15 cellular contexts compared by ENCODE assay signal in the genomic region with DNA sequence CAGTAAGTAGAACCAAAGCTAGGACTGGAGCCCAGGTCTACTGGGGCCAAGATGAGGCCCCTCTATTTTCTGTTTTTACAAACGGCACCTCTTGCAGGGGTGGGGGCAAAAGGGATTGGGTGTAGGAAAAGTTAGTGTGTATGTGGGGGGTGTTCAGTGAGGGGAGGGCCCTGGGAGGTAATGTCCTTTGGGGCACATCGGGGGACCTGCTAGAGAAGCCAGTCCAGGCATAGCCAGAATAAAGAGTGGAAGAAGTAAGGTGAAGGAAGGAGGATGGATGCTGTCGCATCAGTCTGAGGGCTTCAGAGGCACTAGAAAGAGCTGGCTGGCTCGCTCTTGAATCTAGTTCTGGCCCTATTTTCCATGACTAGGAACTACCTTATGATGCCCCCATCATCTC. TPM values are rescaled to one million over a fixed set of nuclear protein-coding genes. Genes with fewer than 3 reads are reported as not detected.
"Had no signal": no experiment of that assay in that cellular context is flagged by ENCODE, and none has a peak within 500 bp of the region (broad histone marks: within the 10 kb centered on the region; RNA-seq: fewer than 3 reads in every experiment).

No MANE protein-coding gene starts in this region.

- H3K9me3 Mint-ChIP-seq: activated CD4-positive, alpha-beta memory T cell treated with anti-CD3 and anti-CD28 coated beads for 36 hours; activated naive CD4-positive, alpha-beta T cell treated with anti-CD3 and anti-CD28 coated beads, Interleukin-2, amount 50 U/mL, for 24 hours; activated T-cell treated with anti-CD3 and anti-CD28 coated beads, Interleukin-2, amount 50 U/mL, for 24 hours; stimulated activated effector memory CD8-positive, alpha-beta T cell treated with anti-CD3 and anti-CD28 coated beads, Interleukin-12 subunit alpha, Interleukin-12 subunit beta, amount 100 ng/mL, for 72 hours; T-helper 1 cell treated with Interleukin-12 subunit alpha and Interleukin-12 subunit beta and Interleukin-4 antibody, amounts not matched to agents 30 μg/mL and 1 μg/mL, for 36 hours had no signal

- DNase-seq: activated CD4-positive, alpha-beta memory T cell treated with anti-CD3 and anti-CD28 coated beads for 36 hours; activated CD4-positive, alpha-beta T cell treated with anti-CD3 and anti-CD28 coated beads for 36 hours; activated effector memory CD4-positive, alpha-beta T cell treated with Interleukin-2 at 50 U/mL for 16 hours; activated T-cell treated with anti-CD3 and anti-CD28 coated beads, Interleukin-2, amount 50 U/mL, for 24 hours; foreskin fibroblast; left cardiac atrium; lower lobe of right lung; midbrain; uterus had no signal

- H3K36me3 ChIP-seq: lower lobe of right lung, thoracic aorta, uterus had no signal

- H3K36me3 Mint-ChIP-seq: activated CD4-positive, alpha-beta memory T cell treated with anti-CD3 and anti-CD28 coated beads for 36 hours; activated naive CD4-positive, alpha-beta T cell treated with anti-CD3 and anti-CD28 coated beads, Interleukin-2, amount 50 U/mL, for 24 hours had no signal

- H3K9me3 ChIP-seq: lower lobe of right lung, thoracic aorta, uterus had no signal

- H3K27ac Mint-ChIP-seq: activated CD4-positive, alpha-beta memory T cell treated with anti-CD3 and anti-CD28 coated beads for 36 hours; activated CD4-positive, alpha-beta T cell treated with anti-CD3 and anti-CD28 coated beads for 36 hours; activated T-cell treated with anti-CD3 and anti-CD28 coated beads, Interleukin-2, amount 50 U/mL, for 24 hours; stimulated activated effector memory CD8-positive, alpha-beta T cell treated with anti-CD3 and anti-CD28 coated beads, Interleukin-12 subunit alpha, Interleukin-12 subunit beta, amount 100 ng/mL, for 72 hours; T-helper 1 cell treated with Interleukin-12 subunit alpha and Interleukin-12 subunit beta and Interleukin-4 antibody, amounts not matched to agents 30 μg/mL and 1 μg/mL, for 36 hours had no signal

- H3K4me3 ChIP-seq: lower lobe of right lung, thoracic aorta, uterus had no signal

- H3K27me3 ChIP-seq: uterus had no signal

- ATAC-seq: activated CD4-positive, alpha-beta T cell treated with anti-CD3 and anti-CD28 coated beads for 36 hours; left cardiac atrium; lower lobe of right lung; stimulated activated effector memory CD8-positive, alpha-beta T cell treated with anti-CD3 and anti-CD28 coated beads, Interleukin-12 subunit alpha, Interleukin-12 subunit beta, amount 100 ng/mL, for 72 hours had no signal

- H3K27ac ChIP-seq: lower lobe of right lung, parathyroid adenoma had no signal

- H3K4me3 Mint-ChIP-seq: activated CD4-positive, alpha-beta memory T cell treated with anti-CD3 and anti-CD28 coated beads for 36 hours; activated CD4-positive, alpha-beta T cell treated with anti-CD3 and anti-CD28 coated beads for 36 hours; activated T-cell treated with anti-CD3 and anti-CD28 coated beads, Interleukin-2, amount 50 U/mL, for 24 hours; T-helper 1 cell treated with Interleukin-12 subunit alpha and Interleukin-12 subunit beta and Interleukin-4 antibody, amounts not matched to agents 30 μg/mL and 1 μg/mL, for 36 hours had no signal

RNA-seq across cellular contexts. Expression of a gene that starts 12.2 kb away (rescaled TPM):
- total RNA-seq: myocyte had no signal
